In genomic region chr7:71300603-71301002, GRCh38 we compare ENCODE assay signal across 1 cellular context.
TF ChIP-seq lines count a peak whose summit lies in the region.

No MANE protein-coding gene starts in this region.

TF ChIP-seq in H1, 55 proteins besides CTCF, POLR2A, EP300 and RAD21:
- no peak for TF ChIP-seq SRF (IDR thresholded peaks at IDR 0.05; ENCODE audit: low read depth, low read length)
- no peak for TF ChIP-seq MAX (IDR thresholded peaks at IDR 0.05)
- no peak for TF ChIP-seq HDAC6 (IDR thresholded peaks at IDR 0.05; ENCODE audit: low read depth, low read length)
- TF ChIP-seq HDAC2 (IDR thresholded peaks at IDR 0.05; ENCODE audit: borderline replicate concordance in 1 of 2, low read depth in 2 of 2, low read length in 2 of 2), result no peak
- no peak for TF ChIP-seq RNF2 (IDR thresholded peaks at IDR 0.05; ENCODE audit: borderline replicate concordance, low read depth, low read length, missing control alignments, poor library complexity, severe bottlenecking)
- TF ChIP-seq, protein P1, sequence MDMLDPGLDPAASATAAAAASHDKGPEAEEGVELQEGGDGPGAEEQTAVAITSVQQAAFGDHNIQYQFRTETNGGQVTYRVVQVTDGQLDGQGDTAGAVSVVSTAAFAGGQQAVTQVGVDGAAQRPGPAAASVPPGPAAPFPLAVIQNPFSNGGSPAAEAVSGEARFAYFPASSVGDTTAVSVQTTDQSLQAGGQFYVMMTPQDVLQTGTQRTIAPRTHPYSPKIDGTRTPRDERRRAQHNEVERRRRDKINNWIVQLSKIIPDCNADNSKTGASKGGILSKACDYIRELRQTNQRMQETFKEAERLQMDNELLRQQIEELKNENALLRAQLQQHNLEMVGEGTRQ (IDR thresholded peaks at IDR 0.05; ENCODE audit: low read length), result no peak
- TF ChIP-seq NRF1 (IDR thresholded peaks at IDR 0.05; ENCODE audit: low read depth, low read length), result no peak
- TF ChIP-seq TAF7 (optimal IDR thresholded peaks at IDR 0.05; ENCODE audit: borderline replicate concordance, low read depth, low read length), result no peak
- no peak for TF ChIP-seq CHD1 (IDR thresholded peaks at IDR 0.05; ENCODE audit: low read depth, low read length)
- TF ChIP-seq SP1 (IDR thresholded peaks at IDR 0.05; ENCODE audit: low read depth, low read length), result no peak
- no peak for TF ChIP-seq SIRT6 (IDR thresholded peaks at IDR 0.05; ENCODE audit: low read length)
- TF ChIP-seq CEBPB (IDR thresholded peaks at IDR 0.05; ENCODE audit: low read depth, low read length), result no peak
- no peak for TF ChIP-seq TAF1 (IDR thresholded peaks at IDR 0.05; ENCODE audit: low read depth, low read length)
- TF ChIP-seq CHD7 (IDR thresholded peaks at IDR 0.05; ENCODE audit: insufficient replicate concordance, low read length), result no peak
- TF ChIP-seq E2F6 (IDR thresholded peaks at IDR 0.05), result no peak
- TF ChIP-seq SP4 (IDR thresholded peaks at IDR 0.05; ENCODE audit: low read length), result no peak
- TF ChIP-seq POLR2AphosphoS5 (IDR thresholded peaks at IDR 0.05; ENCODE audit: low read depth, low read length), result no peak
- TF ChIP-seq CTBP2 (IDR thresholded peaks at IDR 0.05; ENCODE audit: borderline replicate concordance, insufficient read depth, insufficient read length, low read length), result no peak
- no peak for TF ChIP-seq ASH2L (IDR thresholded peaks at IDR 0.05; ENCODE audit: low read length)
- TF ChIP-seq CBX5 (IDR thresholded peaks at IDR 0.05; ENCODE audit: low read depth, low read length), result no peak
